In the genomic region with DNA sequence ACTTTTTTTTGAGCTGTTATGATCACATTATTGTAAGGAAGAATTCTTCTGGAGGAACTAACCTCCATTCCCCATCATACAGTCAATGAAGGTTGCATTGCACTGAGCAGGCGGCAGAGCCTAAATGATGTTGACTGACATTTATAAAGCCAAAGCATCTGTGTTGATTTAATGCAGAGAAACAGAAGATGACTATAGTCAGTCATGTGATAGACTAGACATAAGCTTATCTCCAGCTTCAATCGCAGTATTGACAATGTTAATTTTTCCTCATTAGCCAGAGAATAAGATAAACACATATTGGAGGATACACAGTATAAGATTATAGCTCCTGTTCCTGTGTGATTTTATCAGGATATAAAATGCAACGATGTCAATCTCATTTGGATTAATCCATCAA, we compare ENCODE assay signal across 22 cellular contexts.
"Had no signal": no experiment of that assay in that cellular context is flagged by ENCODE, and none has a peak within 500 bp of the region (broad histone marks: within the 10 kb centered on the region; RNA-seq: fewer than 3 reads in every experiment).

No MANE protein-coding gene starts in this region.

- H3K36me3 ChIP-seq: heart left ventricle, thoracic aorta had no signal

- H3K27me3 ChIP-seq: heart left ventricle had no signal

- H3K27ac ChIP-seq: heart left ventricle, thoracic aorta had no signal

- H3K9me3 ChIP-seq: heart left ventricle, thoracic aorta had no signal

- ATAC-seq: activated CD4-positive, alpha-beta T cell treated with anti-CD3 and anti-CD28 coated beads for 36 hours; activated T-cell treated with anti-CD3 and anti-CD28 coated beads, Interleukin-2, amount 50 U/mL, for 72 hours; esophagus mucosa; left colon; naive thymus-derived CD4-positive, alpha-beta T cell; right cardiac atrium; stimulated activated naive CD8-positive, alpha-beta T cell treated with anti-CD3 and anti-CD28 coated beads, Interleukin-15, Interleukin-2, amounts not matched to agents 100 U/mL and 50 U/mL, for 24 hours had no signal

- H3K4me3 ChIP-seq: heart left ventricle, thoracic aorta had no signal

- DNase-seq: activated CD4-positive, alpha-beta T cell treated with anti-CD3 and anti-CD28 coated beads for 36 hours; activated CD4-positive, alpha-beta T cell treated with anti-CD3 and anti-CD28 coated beads, Interleukin-2, amount 50 U/mL, for 4 hours; activated CD4-positive, CD25-positive, alpha-beta regulatory T cell; activated naive CD4-positive, alpha-beta T cell; activated T-cell treated with anti-CD3 and anti-CD28 coated beads for 4 hours; activated T-cell treated with anti-CD3 and anti-CD28 coated beads, Interleukin-2, amount 50 U/mL, for 72 hours; anterior cingulate cortex; endodermal cell; heart left ventricle; hypothalamus; immature natural killer cell; kidney; left colon; midbrain; naive thymus-derived CD4-positive, alpha-beta T cell; posterior cingulate gyrus; right cardiac atrium; stimulated activated CD4-positive, alpha-beta T cell treated with anti-CD3 and anti-CD28 coated beads, Interleukin-2, amount 100 ng/mL, for 48 hours; stimulated activated naive CD8-positive, alpha-beta T cell treated with anti-CD3 and anti-CD28 coated beads, Interleukin-15, Interleukin-2, amounts not matched to agents 100 U/mL and 50 U/mL, for 24 hours; trophoblast cell had no signal
